In genomic region chr18:50886914-50887313, GRCh38 we compare ENCODE assay signal across 14 cellular contexts. TPM values are rescaled to one million over a fixed set of nuclear protein-coding genes. Genes with fewer than 3 reads are reported as not detected.
DNase-seq lines count a peak whose midpoint lies in the region; ATAC-seq and TF ChIP-seq lines count a peak whose summit lies in the region.
"Had no signal": no experiment of that assay in that cellular context is flagged by ENCODE, and none has a peak within 500 bp of the region (broad histone marks: within the 10 kb centered on the region; RNA-seq: fewer than 3 reads in every experiment).

No MANE protein-coding gene starts in this region.

- no peak for ATAC-seq in T-helper 17 cell
- ATAC-seq: HepG2 had no signal

- H2BK15ac ChIP-seq in mesenchymal stem cell (ENCODE audit: low read depth, poor library complexity, severe bottlenecking): no peak overlapping the region

- no peak overlapping the region for H4K91ac ChIP-seq in mesenchymal stem cell (ENCODE audit: low read length)

- intact Hi-C loops in activated CD4-positive, alpha-beta memory T cell treated with anti-CD3 and anti-CD28 coated beads for 36 hours (cut with micrococcal nuclease): loop anchor here (2.0 kb wide), 1 partner anchor 14 kb away; no protein-coding TSS in a partner anchor

- H3K27me3 Mint-ChIP-seq in activated CD4-positive, alpha-beta memory T cell treated with anti-CD3 and anti-CD28 coated beads for 36 hours: no peaks in the 10 kb centered on the region
- no peaks in the 10 kb centered on the region for H3K27me3 Mint-ChIP-seq in activated CD4-positive, alpha-beta memory T cell treated with anti-CD3 and anti-CD28 coated beads, Interleukin-2, amount 10 ng/mL, durations not matched to agents 7 days and 5 days
- H3K27me3 Mint-ChIP-seq in activated naive CD4-positive, alpha-beta T cell treated with anti-CD3 and anti-CD28 coated beads, Interleukin-2, amount 50 U/mL, for 24 hours: no peaks in the 10 kb centered on the region
- H3K27me3 Mint-ChIP-seq in activated naive CD4-positive, alpha-beta T cell treated with anti-CD3 and anti-CD28 coated beads, Interleukin-2, amount 10 ng/mL, durations not matched to agents 7 days and 5 days: no peaks in the 10 kb centered on the region
- H3K27me3 Mint-ChIP-seq in T-helper 17 cell (no peaks in the 10 kb centered on the region), nephron progenitor cell (ENCODE audit: low read depth, poor library complexity) (no peaks in the 10 kb centered on the region)
- H3K27me3 Mint-ChIP-seq: B cell; CD4-positive, CD25-positive, alpha-beta regulatory T cell had no signal

- H3K27ac ChIP-seq in mesenchymal stem cell (ENCODE audit: low read length, poor library complexity, severe bottlenecking): no peak overlapping the region

- H3K4me2 ChIP-seq in mesenchymal stem cell (ENCODE audit: low read length, poor library complexity, severe bottlenecking): no peak overlapping the region

- H3K14ac ChIP-seq in mesenchymal stem cell (ENCODE audit: low read length in 2 of 2): no peak overlapping the region

- no peaks in the 10 kb centered on the region for H3K4me1 ChIP-seq in mesenchymal stem cell (ENCODE audit: control insufficient read depth, insufficient read depth, low read depth, low read length)
- H3K4me1 ChIP-seq: Caco-2 had no signal

- no peak overlapping the region for H2BK120ac ChIP-seq in mesenchymal stem cell (ENCODE audit: low read depth, low read length)

- H2AFZ ChIP-seq in mesenchymal stem cell (ENCODE audit: low read depth, low read length): no peak overlapping the region

- TF ChIP-seq CTCF in nephron progenitor cell (IDR thresholded peaks at IDR 0.05): no peak

- H2BK5ac ChIP-seq in mesenchymal stem cell (ENCODE audit: low read depth, low read length, poor library complexity, severe bottlenecking): no peak overlapping the region

- no peak overlapping the region for H2AK5ac ChIP-seq in mesenchymal stem cell (ENCODE audit: low read length, severe bottlenecking)

- no peaks in the 10 kb centered on the region for H3K9me3 ChIP-seq in T-helper 17 cell (ENCODE audit: control insufficient read depth, low read length, poor library complexity, severe bottlenecking)
- H3K9me3 ChIP-seq in mesenchymal stem cell (ENCODE audit: control insufficient read depth, low read length): no peaks in the 10 kb centered on the region
- H3K9me3 ChIP-seq: Caco-2 had no signal

- no peak overlapping the region for H3K4me3 ChIP-seq in mesenchymal stem cell (ENCODE audit: insufficient read depth in 1 of 2, low read depth in 1 of 2, low read length in 2 of 2)

- H4K8ac ChIP-seq in mesenchymal stem cell (ENCODE audit: low read length): no peak overlapping the region

- peaks cover 27% of the 10 kb centered on the region for H3K4me1 Mint-ChIP-seq in activated CD4-positive, alpha-beta memory T cell treated with anti-CD3 and anti-CD28 coated beads for 36 hours (ENCODE audit: low read depth)
- peaks cover 17% of the 10 kb centered on the region for H3K4me1 Mint-ChIP-seq in activated CD4-positive, alpha-beta memory T cell treated with anti-CD3 and anti-CD28 coated beads, Interleukin-2, amount 10 ng/mL, durations not matched to agents 7 days and 5 days
- peaks cover 45% of the 10 kb centered on the region for H3K4me1 Mint-ChIP-seq in activated naive CD4-positive, alpha-beta T cell treated with anti-CD3 and anti-CD28 coated beads, Interleukin-2, amount 50 U/mL, for 24 hours
- H3K4me1 Mint-ChIP-seq in activated naive CD4-positive, alpha-beta T cell treated with anti-CD3 and anti-CD28 coated beads, Interleukin-2, amount 10 ng/mL, durations not matched to agents 7 days and 5 days: peaks cover 25% of the 10 kb centered on the region
- H3K4me1 Mint-ChIP-seq in T-helper 17 cell: peaks cover 10% of the 10 kb centered on the region
- H3K4me1 Mint-ChIP-seq in nephron progenitor cell: no peaks in the 10 kb centered on the region

- peaks cover 24% of the 10 kb centered on the region for H3K36me3 Mint-ChIP-seq in activated CD4-positive, alpha-beta memory T cell treated with anti-CD3 and anti-CD28 coated beads for 36 hours
- H3K36me3 Mint-ChIP-seq in activated CD4-positive, alpha-beta memory T cell treated with anti-CD3 and anti-CD28 coated beads, Interleukin-2, amount 10 ng/mL, durations not matched to agents 7 days and 5 days (ENCODE audit: low read depth): peaks cover 46% of the 10 kb centered on the region
- peaks cover 15% of the 10 kb centered on the region for H3K36me3 Mint-ChIP-seq in activated naive CD4-positive, alpha-beta T cell treated with anti-CD3 and anti-CD28 coated beads, Interleukin-2, amount 50 U/mL, for 24 hours
- peaks cover 34% of the 10 kb centered on the region for H3K36me3 Mint-ChIP-seq in activated naive CD4-positive, alpha-beta T cell treated with anti-CD3 and anti-CD28 coated beads, Interleukin-2, amount 10 ng/mL, durations not matched to agents 7 days and 5 days
- H3K36me3 Mint-ChIP-seq in T-helper 17 cell (ENCODE audit: low read depth) (no peaks in the 10 kb centered on the region), nephron progenitor cell (ENCODE audit: low read depth) (peaks cover 51% of the 10 kb centered on the region)

- CTCF ChIA-PET in activated CD4-positive, alpha-beta memory T cell treated with anti-CD3 and anti-CD28 coated beads for 36 hours (lab: Charles Lee): interaction anchor here (1.5 kb wide), 1 partner anchor 165 kb away, joined by 3 read pairs; no protein-coding TSS in a partner anchor
- CTCF ChIA-PET in activated CD4-positive, alpha-beta memory T cell treated with anti-CD3 and anti-CD28 coated beads, Interleukin-2, amount 10 ng/mL, durations not matched to agents 7 days and 5 days (lab: Charles Lee): interaction anchor here (2.2 kb wide), 1 partner anchor 9 kb away, joined by 5 read pairs; the partner anchor contains the start of gene ME2
- CTCF ChIA-PET in activated naive CD4-positive, alpha-beta T cell treated with anti-CD3 and anti-CD28 coated beads, Interleukin-2, amount 10 ng/mL, durations not matched to agents 7 days and 5 days (lab: Charles Lee): no interaction called here

- H3K4me3 Mint-ChIP-seq in activated CD4-positive, alpha-beta memory T cell treated with anti-CD3 and anti-CD28 coated beads for 36 hours: no peak overlapping the region
- H3K4me3 Mint-ChIP-seq in activated CD4-positive, alpha-beta memory T cell treated with anti-CD3 and anti-CD28 coated beads, Interleukin-2, amount 10 ng/mL, durations not matched to agents 7 days and 5 days: no peak overlapping the region
- no peak overlapping the region for H3K4me3 Mint-ChIP-seq in activated naive CD4-positive, alpha-beta T cell treated with anti-CD3 and anti-CD28 coated beads, Interleukin-2, amount 50 U/mL, for 24 hours
- H3K4me3 Mint-ChIP-seq in activated naive CD4-positive, alpha-beta T cell treated with anti-CD3 and anti-CD28 coated beads, Interleukin-2, amount 10 ng/mL, durations not matched to agents 7 days and 5 days: no peak overlapping the region
- H3K4me3 Mint-ChIP-seq in T-helper 17 cell (no peak overlapping the region), nephron progenitor cell (no peak overlapping the region)
- H3K4me3 Mint-ChIP-seq: B cell; CD4-positive, CD25-positive, alpha-beta regulatory T cell; H9 had no signal

- H3K23ac ChIP-seq in mesenchymal stem cell (ENCODE audit: low read length in 2 of 2): no peak overlapping the region

- H3K18ac ChIP-seq in mesenchymal stem cell (ENCODE audit: low read depth in 1 of 2, low read length in 2 of 2): no peak overlapping the region

- 97% methylated on average over 4 of the region's 7 CpGs for WGBS in mesenchymal stem cell

- POLR2A ChIA-PET in activated CD4-positive, alpha-beta memory T cell treated with anti-CD3 and anti-CD28 coated beads for 36 hours (lab: Charles Lee): interaction anchor here (1.0 to 1.2 kb wide), 2 partner anchors 8 to 143 kb away, joined by 3 read pairs; partner anchors contain the start of genes ME2 and SMAD4
- POLR2A ChIA-PET in activated CD4-positive, alpha-beta memory T cell treated with anti-CD3 and anti-CD28 coated beads, Interleukin-2, amount 10 ng/mL, durations not matched to agents 7 days and 5 days (lab: Charles Lee): interaction anchor here (0.7 to 3.9 kb wide), 2 partner anchors 8 to 47 kb away, joined by 3 to 30 read pairs; partner anchors contain the start of gene ME2

- H3K27ac Mint-ChIP-seq in activated CD4-positive, alpha-beta memory T cell treated with anti-CD3 and anti-CD28 coated beads for 36 hours: peak overlapping the region; percentile 31
- H3K27ac Mint-ChIP-seq in activated CD4-positive, alpha-beta memory T cell treated with anti-CD3 and anti-CD28 coated beads, Interleukin-2, amount 10 ng/mL, durations not matched to agents 7 days and 5 days: no peak overlapping the region
- peak overlapping the region; percentile 59 for H3K27ac Mint-ChIP-seq in activated naive CD4-positive, alpha-beta T cell treated with anti-CD3 and anti-CD28 coated beads, Interleukin-2, amount 50 U/mL, for 24 hours
- no peak overlapping the region for H3K27ac Mint-ChIP-seq in activated naive CD4-positive, alpha-beta T cell treated with anti-CD3 and anti-CD28 coated beads, Interleukin-2, amount 10 ng/mL, durations not matched to agents 7 days and 5 days
- H3K27ac Mint-ChIP-seq in T-helper 17 cell: peak overlapping the region; percentile 75
- peak overlapping the region; percentile 16 for H3K27ac Mint-ChIP-seq in nephron progenitor cell
- H3K27ac Mint-ChIP-seq: B cell; CD4-positive, CD25-positive, alpha-beta regulatory T cell had no signal

- H3K9ac ChIP-seq in mesenchymal stem cell (ENCODE audit: low read length): no peak overlapping the region

- H3K79me1 ChIP-seq in mesenchymal stem cell (replicated peaks; ENCODE audit: low read length, poor library complexity, severe bottlenecking): peaks cover 23% of the 10 kb centered on the region

- peaks cover 0 to 5% of the 10 kb centered on the region in 2 experiments for H3K36me3 ChIP-seq in mesenchymal stem cell (ENCODE audit: control insufficient read depth in 1 of 2, insufficient read depth in 2 of 2, low read depth in 1 of 2, low read length in 2 of 2)

- no peaks in the 10 kb centered on the region for H3K27me3 ChIP-seq in mesenchymal stem cell (ENCODE audit: control insufficient read depth in 1 of 2, insufficient read depth in 1 of 2, low read length in 2 of 2)

- peaks cover 4% of the 10 kb centered on the region for H3K9me3 Mint-ChIP-seq in activated CD4-positive, alpha-beta memory T cell treated with anti-CD3 and anti-CD28 coated beads for 36 hours
- no peaks in the 10 kb centered on the region for H3K9me3 Mint-ChIP-seq in activated CD4-positive, alpha-beta memory T cell treated with anti-CD3 and anti-CD28 coated beads, Interleukin-2, amount 10 ng/mL, durations not matched to agents 7 days and 5 days
- no peaks in the 10 kb centered on the region for H3K9me3 Mint-ChIP-seq in activated naive CD4-positive, alpha-beta T cell treated with anti-CD3 and anti-CD28 coated beads, Interleukin-2, amount 50 U/mL, for 24 hours
- peaks cover 5% of the 10 kb centered on the region for H3K9me3 Mint-ChIP-seq in activated naive CD4-positive, alpha-beta T cell treated with anti-CD3 and anti-CD28 coated beads, Interleukin-2, amount 10 ng/mL, durations not matched to agents 7 days and 5 days
- peaks cover 7% of the 10 kb centered on the region for H3K9me3 Mint-ChIP-seq in nephron progenitor cell
- H3K9me3 Mint-ChIP-seq: H9 had no signal

- H2BK12ac ChIP-seq in mesenchymal stem cell (ENCODE audit: low read length in 2 of 2): no peak overlapping the region

- peak; percentile 36 for DNase-seq in activated CD4-positive, alpha-beta memory T cell treated with anti-CD3 and anti-CD28 coated beads for 36 hours
- DNase-seq in activated CD4-positive, alpha-beta memory T cell treated with anti-CD3 and anti-CD28 coated beads, Interleukin-2, amount 10 ng/mL, durations not matched to agents 7 days and 5 days: no peak
- DNase-seq in activated naive CD4-positive, alpha-beta T cell treated with anti-CD3 and anti-CD28 coated beads, Interleukin-2, amount 10 ng/mL, durations not matched to agents 7 days and 5 days: no peak
- DNase-seq in T-helper 17 cell (no peak), nephron progenitor cell (no peak), retina (no peak), mesenchymal stem cell (no peak)
- DNase-seq: C1 segment of cervical spinal cord; Caco-2; CD4-positive, CD25-positive, alpha-beta regulatory T cell; H9 had no signal

- H3K4ac ChIP-seq in mesenchymal stem cell (ENCODE audit: low read depth in 1 of 2, low read length in 2 of 2): no peak overlapping the region

RNA-seq across cellular contexts. Expression of gene ME2, which starts 8.0 kb away (rescaled TPM):
- 100 to 1,000 TPM; 111 to 115 TPM for total RNA-seq in activated CD4-positive, alpha-beta memory T cell treated with anti-CD3 and anti-CD28 coated beads for 36 hours
- total RNA-seq in activated CD4-positive, alpha-beta memory T cell treated with anti-CD3 and anti-CD28 coated beads, Interleukin-2, amount 10 ng/mL, durations not matched to agents 7 days and 5 days: 10 to 100 TPM; 71.8 to 73.6 TPM
- 10 to 100 TPM; 26.7 to 34.2 TPM for total RNA-seq in T-helper 17 cell
- polyA plus RNA-seq in mesenchymal stem cell (2013, experiment 1 of 2): 23.3 TPM
- 23.9 TPM for polyA plus RNA-seq in mesenchymal stem cell (2013, experiment 2 of 2)

Comparison
In these comparisons a context has a peak if more than half of its experiments do, and no peak if none do; other contexts are left out.
1. H3K27ac Mint-ChIP-seq: peak in activated CD4-positive, alpha-beta memory T cell treated with anti-CD3 and anti-CD28 coated beads for 36 hours (single experiment), activated naive CD4-positive, alpha-beta T cell treated with anti-CD3 and anti-CD28 coated beads, Interleukin-2, amount 50 U/mL, for 24 hours (single experiment), T-helper 17 cell (single experiment) and nephron progenitor cell (single experiment); none in activated CD4-positive, alpha-beta memory T cell treated with anti-CD3 and anti-CD28 coated beads, Interleukin-2, amount 10 ng/mL, durations not matched to agents 7 days and 5 days (single experiment) and activated naive CD4-positive, alpha-beta T cell treated with anti-CD3 and anti-CD28 coated beads, Interleukin-2, amount 10 ng/mL, durations not matched to agents 7 days and 5 days (single experiment).